In genomic region chr4:172952052-172952451, GRCh38 we compare ENCODE assay signal across 23 cellular contexts.
"Had no signal": no experiment of that assay in that cellular context is flagged by ENCODE, and none has a peak within 500 bp of the region (broad histone marks: within the 10 kb centered on the region; RNA-seq: fewer than 3 reads in every experiment).

No MANE protein-coding gene starts in this region.

- H3K4me3 ChIP-seq: breast epithelium had no signal

- H3K36me3 Mint-ChIP-seq: activated CD8-positive, alpha-beta memory T cell treated with anti-CD3 and anti-CD28 coated beads, Interleukin-2, amount 10 ng/mL, durations not matched to agents 7 days and 5 days; activated naive CD4-positive, alpha-beta T cell treated with anti-CD3 and anti-CD28 coated beads, Interleukin-2, amount 50 U/mL, for 24 hours had no signal

- DNase-seq: activated CD4-positive, alpha-beta T cell treated with anti-CD3 and anti-CD28 coated beads for 48 hours; activated CD4-positive, alpha-beta T cell treated with anti-CD3 and anti-CD28 coated beads, Interleukin-2, amount 50 U/mL, for 48 hours; activated CD4-positive, CD25-positive, alpha-beta regulatory T cell treated with anti-CD3 and anti-CD28 coated beads, Interleukin-2, amount 50 U/mL, for 72 hours; activated CD8-positive, alpha-beta memory T cell treated with anti-CD3 and anti-CD28 coated beads, Interleukin-2, amount 10 ng/mL, durations not matched to agents 7 days and 5 days; activated effector memory CD4-positive, alpha-beta T cell treated with Interleukin-2 at 50 U/mL for 16 hours; activated naive CD4-positive, alpha-beta T cell; activated T-cell treated with anti-CD3 and anti-CD28 coated beads, Interleukin-2, amount 50 U/mL, for 24 hours; aorta; caudate nucleus; Kasumi-1; KBM-7; NCI-H1105 treated with DMSO at 0.1 percent for 48 hours; NCI-H1436 treated with DMSO at 0.1 percent for 48 hours; NCI-H1930; NCI-H226; NCI-H526; NCI-H82; PC-3; SHP77 treated with DMSO at 0.1 percent for 48 hours had no signal

- H3K4me1 Mint-ChIP-seq: activated CD8-positive, alpha-beta memory T cell treated with anti-CD3 and anti-CD28 coated beads, Interleukin-2, amount 10 ng/mL, durations not matched to agents 7 days and 5 days; activated naive CD4-positive, alpha-beta T cell treated with anti-CD3 and anti-CD28 coated beads, Interleukin-2, amount 50 U/mL, for 24 hours had no signal

- H3K27ac Mint-ChIP-seq: activated CD8-positive, alpha-beta memory T cell treated with anti-CD3 and anti-CD28 coated beads, Interleukin-2, amount 10 ng/mL, durations not matched to agents 7 days and 5 days; activated naive CD4-positive, alpha-beta T cell treated with anti-CD3 and anti-CD28 coated beads, Interleukin-2, amount 50 U/mL, for 24 hours; activated T-cell treated with anti-CD3 and anti-CD28 coated beads, Interleukin-2, amount 50 U/mL, for 24 hours; activated T-helper 1 cell treated with anti-CD3 and anti-CD28 coated beads, Interleukin-12 subunit alpha, Interleukin-12 subunit beta, Interleukin-2, Interleukin-4 antibody, amounts not matched to agents 30 ng/mL and 10 ng/mL and 1 ng/mL, durations not matched to agents 14 hours and 24 hours and 36 hours; T-helper 1 cell treated with Interleukin-12 subunit alpha and Interleukin-12 subunit beta and Interleukin-4 antibody, amounts not matched to agents 30 μg/mL and 1 μg/mL, for 36 hours had no signal

- H3K27ac ChIP-seq: breast epithelium had no signal

- H3K9me3 Mint-ChIP-seq: activated naive CD4-positive, alpha-beta T cell treated with anti-CD3 and anti-CD28 coated beads, Interleukin-2, amount 50 U/mL, for 24 hours; activated T-cell treated with anti-CD3 and anti-CD28 coated beads, Interleukin-2, amount 50 U/mL, for 24 hours; activated T-helper 1 cell treated with anti-CD3 and anti-CD28 coated beads, Interleukin-12 subunit alpha, Interleukin-12 subunit beta, Interleukin-2, Interleukin-4 antibody, amounts not matched to agents 30 ng/mL and 10 ng/mL and 1 ng/mL, durations not matched to agents 14 hours and 24 hours and 36 hours; T-helper 1 cell treated with Interleukin-12 subunit alpha and Interleukin-12 subunit beta and Interleukin-4 antibody, amounts not matched to agents 30 μg/mL and 1 μg/mL, for 36 hours had no signal

- H3K4me3 Mint-ChIP-seq: activated CD8-positive, alpha-beta memory T cell treated with anti-CD3 and anti-CD28 coated beads, Interleukin-2, amount 10 ng/mL, durations not matched to agents 7 days and 5 days; activated naive CD4-positive, alpha-beta T cell treated with anti-CD3 and anti-CD28 coated beads, Interleukin-2, amount 50 U/mL, for 24 hours; activated T-cell treated with anti-CD3 and anti-CD28 coated beads, Interleukin-2, amount 50 U/mL, for 24 hours; activated T-helper 1 cell treated with anti-CD3 and anti-CD28 coated beads, Interleukin-12 subunit alpha, Interleukin-12 subunit beta, Interleukin-2, Interleukin-4 antibody, amounts not matched to agents 30 ng/mL and 10 ng/mL and 1 ng/mL, durations not matched to agents 14 hours and 24 hours and 36 hours; T-helper 1 cell treated with Interleukin-12 subunit alpha and Interleukin-12 subunit beta and Interleukin-4 antibody, amounts not matched to agents 30 μg/mL and 1 μg/mL, for 36 hours had no signal

- H3K27me3 Mint-ChIP-seq: activated CD8-positive, alpha-beta memory T cell treated with anti-CD3 and anti-CD28 coated beads, Interleukin-2, amount 10 ng/mL, durations not matched to agents 7 days and 5 days had no signal

- H3K4me1 ChIP-seq: breast epithelium had no signal

- ATAC-seq: activated CD8-positive, alpha-beta memory T cell treated with anti-CD3 and anti-CD28 coated beads, Interleukin-2, amount 10 ng/mL, durations not matched to agents 7 days and 5 days; PC-3 had no signal

- H3K36me3 ChIP-seq: breast epithelium had no signal

- H3K9me3 ChIP-seq: breast epithelium had no signal
